In the genomic region with DNA sequence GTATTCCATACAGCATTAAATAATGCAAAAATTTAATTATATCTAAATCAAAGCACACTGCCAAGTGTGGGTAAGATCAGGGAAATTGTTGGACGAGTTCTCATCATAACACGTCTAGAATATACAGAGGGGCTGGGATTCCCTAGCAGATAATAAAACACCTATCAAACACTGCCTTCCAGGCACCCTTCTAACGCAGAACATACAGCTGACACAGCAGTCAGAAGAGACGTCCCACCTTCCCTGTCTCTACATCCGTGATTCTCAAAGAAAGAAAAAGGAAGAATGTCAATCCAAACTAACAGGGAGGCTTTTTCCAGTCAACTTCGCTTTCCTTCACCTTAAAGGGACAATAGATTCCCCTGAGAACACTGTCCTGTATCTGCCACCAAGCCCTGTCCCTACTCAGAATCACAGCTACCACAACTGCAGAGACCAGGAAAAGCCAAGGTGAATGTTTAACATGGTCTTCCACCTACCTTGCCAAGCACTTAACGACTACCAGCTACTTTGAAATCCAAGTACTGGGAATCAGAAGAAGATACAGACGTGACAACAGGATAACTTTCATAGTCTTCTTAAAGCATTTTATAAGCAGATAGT, we compare ENCODE assay signal across 1 cellular context.
TF ChIP-seq lines count a peak whose summit lies in the region.

No MANE protein-coding gene starts in this region.

TF ChIP-seq in GM23338, 12 proteins besides CTCF, POLR2A, EP300 and RAD21:
- TF ChIP-seq ETS1 (IDR thresholded peaks at IDR 0.05): no peak
- TF ChIP-seq, protein P1, sequence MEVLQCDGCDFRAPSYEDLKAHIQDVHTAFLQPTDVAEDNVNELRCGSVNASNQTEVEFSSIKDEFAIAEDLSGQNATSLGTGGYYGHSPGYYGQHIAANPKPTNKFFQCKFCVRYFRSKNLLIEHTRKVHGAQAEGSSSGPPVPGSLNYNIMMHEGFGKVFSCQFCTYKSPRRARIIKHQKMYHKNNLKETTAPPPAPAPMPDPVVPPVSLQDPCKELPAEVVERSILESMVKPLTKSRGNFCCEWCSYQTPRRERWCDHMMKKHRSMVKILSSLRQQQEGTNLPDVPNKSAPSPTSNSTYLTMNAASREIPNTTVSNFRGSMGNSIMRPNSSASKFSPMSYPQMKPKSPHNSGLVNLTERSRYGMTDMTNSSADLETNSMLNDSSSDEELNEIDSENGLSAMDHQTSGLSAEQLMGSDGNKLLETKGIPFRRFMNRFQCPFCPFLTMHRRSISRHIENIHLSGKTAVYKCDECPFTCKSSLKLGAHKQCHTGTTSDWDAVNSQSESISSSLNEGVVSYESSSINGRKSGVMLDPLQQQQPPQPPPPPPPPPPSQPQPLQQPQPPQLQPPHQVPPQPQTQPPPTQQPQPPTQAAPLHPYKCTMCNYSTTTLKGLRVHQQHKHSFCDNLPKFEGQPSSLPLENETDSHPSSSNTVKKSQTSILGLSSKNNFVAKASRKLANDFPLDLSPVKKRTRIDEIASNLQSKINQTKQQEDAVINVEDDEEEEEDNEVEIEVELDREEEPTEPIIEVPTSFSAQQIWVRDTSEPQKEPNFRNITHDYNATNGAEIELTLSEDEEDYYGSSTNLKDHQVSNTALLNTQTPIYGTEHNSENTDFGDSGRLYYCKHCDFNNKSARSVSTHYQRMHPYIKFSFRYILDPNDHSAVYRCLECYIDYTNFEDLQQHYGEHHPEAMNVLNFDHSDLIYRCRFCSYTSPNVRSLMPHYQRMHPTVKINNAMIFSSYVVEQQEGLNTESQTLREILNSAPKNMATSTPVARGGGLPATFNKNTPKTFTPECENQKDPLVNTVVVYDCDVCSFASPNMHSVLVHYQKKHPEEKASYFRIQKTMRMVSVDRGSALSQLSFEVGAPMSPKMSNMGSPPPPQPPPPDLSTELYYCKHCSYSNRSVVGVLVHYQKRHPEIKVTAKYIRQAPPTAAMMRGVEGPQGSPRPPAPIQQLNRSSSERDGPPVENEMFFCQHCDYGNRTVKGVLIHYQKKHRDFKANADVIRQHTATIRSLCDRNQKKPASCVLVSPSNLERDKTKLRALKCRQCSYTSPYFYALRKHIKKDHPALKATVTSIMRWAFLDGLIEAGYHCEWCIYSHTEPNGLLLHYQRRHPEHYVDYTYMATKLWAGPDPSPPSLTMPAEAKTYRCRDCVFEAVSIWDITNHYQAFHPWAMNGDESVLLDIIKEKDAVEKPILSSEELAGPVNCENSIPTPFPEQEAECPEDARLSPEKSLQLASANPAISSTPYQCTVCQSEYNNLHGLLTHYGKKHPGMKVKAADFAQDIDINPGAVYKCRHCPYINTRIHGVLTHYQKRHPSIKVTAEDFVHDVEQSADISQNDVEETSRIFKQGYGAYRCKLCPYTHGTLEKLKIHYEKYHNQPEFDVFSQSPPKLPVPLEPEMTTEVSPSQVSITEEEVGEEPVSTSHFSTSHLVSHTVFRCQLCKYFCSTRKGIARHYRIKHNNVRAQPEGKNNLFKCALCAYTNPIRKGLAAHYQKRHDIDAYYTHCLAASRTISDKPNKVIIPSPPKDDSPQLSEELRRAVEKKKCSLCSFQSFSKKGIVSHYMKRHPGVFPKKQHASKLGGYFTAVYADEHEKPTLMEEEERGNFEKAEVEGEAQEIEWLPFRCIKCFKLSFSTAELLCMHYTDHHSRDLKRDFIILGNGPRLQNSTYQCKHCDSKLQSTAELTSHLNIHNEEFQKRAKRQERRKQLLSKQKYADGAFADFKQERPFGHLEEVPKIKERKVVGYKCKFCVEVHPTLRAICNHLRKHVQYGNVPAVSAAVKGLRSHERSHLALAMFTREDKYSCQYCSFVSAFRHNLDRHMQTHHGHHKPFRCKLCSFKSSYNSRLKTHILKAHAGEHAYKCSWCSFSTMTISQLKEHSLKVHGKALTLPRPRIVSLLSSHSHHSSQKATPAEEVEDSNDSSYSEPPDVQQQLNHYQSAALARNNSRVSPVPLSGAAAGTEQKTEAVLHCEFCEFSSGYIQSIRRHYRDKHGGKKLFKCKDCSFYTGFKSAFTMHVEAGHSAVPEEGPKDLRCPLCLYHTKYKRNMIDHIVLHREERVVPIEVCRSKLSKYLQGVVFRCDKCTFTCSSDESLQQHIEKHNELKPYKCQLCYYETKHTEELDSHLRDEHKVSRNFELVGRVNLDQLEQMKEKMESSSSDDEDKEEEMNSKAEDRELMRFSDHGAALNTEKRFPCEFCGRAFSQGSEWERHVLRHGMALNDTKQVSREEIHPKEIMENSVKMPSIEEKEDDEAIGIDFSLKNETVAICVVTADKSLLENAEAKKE (CRISPR knock-in tag; IDR thresholded peaks at IDR 0.05): no peak
- TF ChIP-seq NANOG (IDR thresholded peaks at IDR 0.05; ENCODE audit: borderline replicate concordance): no peak
- no peak for TF ChIP-seq ZNF114 (CRISPR knock-in tag; IDR thresholded peaks at IDR 0.05)
- TF ChIP-seq, protein P2, sequence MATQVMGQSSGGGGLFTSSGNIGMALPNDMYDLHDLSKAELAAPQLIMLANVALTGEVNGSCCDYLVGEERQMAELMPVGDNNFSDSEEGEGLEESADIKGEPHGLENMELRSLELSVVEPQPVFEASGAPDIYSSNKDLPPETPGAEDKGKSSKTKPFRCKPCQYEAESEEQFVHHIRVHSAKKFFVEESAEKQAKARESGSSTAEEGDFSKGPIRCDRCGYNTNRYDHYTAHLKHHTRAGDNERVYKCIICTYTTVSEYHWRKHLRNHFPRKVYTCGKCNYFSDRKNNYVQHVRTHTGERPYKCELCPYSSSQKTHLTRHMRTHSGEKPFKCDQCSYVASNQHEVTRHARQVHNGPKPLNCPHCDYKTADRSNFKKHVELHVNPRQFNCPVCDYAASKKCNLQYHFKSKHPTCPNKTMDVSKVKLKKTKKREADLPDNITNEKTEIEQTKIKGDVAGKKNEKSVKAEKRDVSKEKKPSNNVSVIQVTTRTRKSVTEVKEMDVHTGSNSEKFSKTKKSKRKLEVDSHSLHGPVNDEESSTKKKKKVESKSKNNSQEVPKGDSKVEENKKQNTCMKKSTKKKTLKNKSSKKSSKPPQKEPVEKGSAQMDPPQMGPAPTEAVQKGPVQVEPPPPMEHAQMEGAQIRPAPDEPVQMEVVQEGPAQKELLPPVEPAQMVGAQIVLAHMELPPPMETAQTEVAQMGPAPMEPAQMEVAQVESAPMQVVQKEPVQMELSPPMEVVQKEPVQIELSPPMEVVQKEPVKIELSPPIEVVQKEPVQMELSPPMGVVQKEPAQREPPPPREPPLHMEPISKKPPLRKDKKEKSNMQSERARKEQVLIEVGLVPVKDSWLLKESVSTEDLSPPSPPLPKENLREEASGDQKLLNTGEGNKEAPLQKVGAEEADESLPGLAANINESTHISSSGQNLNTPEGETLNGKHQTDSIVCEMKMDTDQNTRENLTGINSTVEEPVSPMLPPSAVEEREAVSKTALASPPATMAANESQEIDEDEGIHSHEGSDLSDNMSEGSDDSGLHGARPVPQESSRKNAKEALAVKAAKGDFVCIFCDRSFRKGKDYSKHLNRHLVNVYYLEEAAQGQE (IDR thresholded peaks at IDR 0.05; ENCODE audit: unreplicated experiment): no peak
- no peak for TF ChIP-seq ZNF331 (CRISPR knock-in tag; IDR thresholded peaks at IDR 0.05; ENCODE audit: low read depth)
- TF ChIP-seq JUNB (IDR thresholded peaks at IDR 0.05; ENCODE audit: unreplicated experiment): no peak
- no peak for TF ChIP-seq POLR2AphosphoS5 (IDR thresholded peaks at IDR 0.05; ENCODE audit: low read depth)
- TF ChIP-seq CREB1 (CRISPR knock-in tag; IDR thresholded peaks at IDR 0.05; ENCODE audit: low read depth): no peak
- no peak for TF ChIP-seq EZH2 (IDR thresholded peaks at IDR 0.05; ENCODE audit: low read depth, unreplicated experiment)
- no peak for TF ChIP-seq STAT1 (IDR thresholded peaks at IDR 0.05; ENCODE audit: unreplicated experiment)
- TF ChIP-seq EZH2phosphoT487 (IDR thresholded peaks at IDR 0.05; ENCODE audit: unreplicated experiment): no peak
